29 cellular contexts compared by ENCODE assay signal in genomic region chr2:45361666-45362065, GRCh38.
"Had no signal": no experiment of that assay in that cellular context is flagged by ENCODE, and none has a peak within 500 bp of the region (broad histone marks: within the 10 kb centered on the region; RNA-seq: fewer than 3 reads in every experiment).

No MANE protein-coding gene starts in this region.

- H3K4me3 ChIP-seq: stomach, suprapubic skin, testis, thoracic aorta, thyroid gland, tibial artery, tibial nerve, transverse colon, upper lobe of left lung, upper lobe of right lung, uterus, vagina had no signal

- H3K27ac ChIP-seq: stomach, suprapubic skin, testis, thoracic aorta, thyroid gland, tibial artery, tibial nerve, transverse colon, upper lobe of left lung, upper lobe of right lung, uterus, vagina had no signal

- H3K4me1 Mint-ChIP-seq: stimulated activated effector memory CD8-positive, alpha-beta T cell treated with anti-CD3 and anti-CD28 coated beads, Interleukin-12 subunit alpha, Interleukin-12 subunit beta, amount 100 ng/mL, for 72 hours; stimulated activated memory B cell treated with anti-CD40 and anti-IgM and Interleukin-4, amounts not matched to agents 10 μg/mL and 1 μg/mL and 100 μg/mL, for 72 hours; stimulated activated naive B cell treated with anti-CD40 and anti-IgM and Interleukin-4, amounts not matched to agents 10 μg/mL and 1 μg/mL and 100 μg/mL, for 72 hours; stimulated activated naive CD8-positive, alpha-beta T cell treated with anti-CD3 and anti-CD28 coated beads, Interleukin-15, amount 100 ng/mL, for 72 hours had no signal

- H3K4me1 ChIP-seq: stomach, suprapubic skin, testis, thyroid gland, tibial artery, tibial nerve, transverse colon, upper lobe of left lung, upper lobe of right lung, uterus, vagina had no signal

- H3K9me3 ChIP-seq: stomach, suprapubic skin, testis, thoracic aorta, thyroid gland, tibial artery, tibial nerve, transverse colon, upper lobe of left lung, upper lobe of right lung, uterus, vagina had no signal

- H3K36me3 ChIP-seq: stomach, suprapubic skin, thoracic aorta, thyroid gland, tibial artery, tibial nerve, transverse colon, upper lobe of left lung, upper lobe of right lung, uterus, vagina had no signal

- H3K4me3 Mint-ChIP-seq: stimulated activated effector memory CD8-positive, alpha-beta T cell treated with anti-CD3 and anti-CD28 coated beads, Interleukin-12 subunit alpha, Interleukin-12 subunit beta, amount 100 ng/mL, for 72 hours; stimulated activated memory B cell treated with anti-CD40 and anti-IgM and Interleukin-4, amounts not matched to agents 10 μg/mL and 1 μg/mL and 100 μg/mL, for 72 hours; stimulated activated naive B cell treated with anti-CD40 and anti-IgM and Interleukin-4, amounts not matched to agents 10 μg/mL and 1 μg/mL and 100 μg/mL, for 72 hours; stimulated activated naive CD8-positive, alpha-beta T cell treated with anti-CD3 and anti-CD28 coated beads, Interleukin-15, amount 100 ng/mL, for 72 hours; stimulated activated naive CD8-positive, alpha-beta T cell treated with anti-CD3 and anti-CD28 coated beads, Interleukin-15, Interleukin-2, amounts not matched to agents 100 ng/mL and 50 ng/mL, for 24 hours; type B pancreatic cell had no signal

- H3K27ac Mint-ChIP-seq: stimulated activated effector memory CD8-positive, alpha-beta T cell treated with anti-CD3 and anti-CD28 coated beads, Interleukin-12 subunit alpha, Interleukin-12 subunit beta, amount 100 ng/mL, for 72 hours; stimulated activated memory B cell treated with anti-CD40 and anti-IgM and Interleukin-4, amounts not matched to agents 10 μg/mL and 1 μg/mL and 100 μg/mL, for 72 hours; stimulated activated naive B cell treated with anti-CD40 and anti-IgM and Interleukin-4, amounts not matched to agents 10 μg/mL and 1 μg/mL and 100 μg/mL, for 72 hours; stimulated activated naive CD8-positive, alpha-beta T cell treated with anti-CD3 and anti-CD28 coated beads, Interleukin-15, amount 100 ng/mL, for 72 hours; stimulated activated naive CD8-positive, alpha-beta T cell treated with anti-CD3 and anti-CD28 coated beads, Interleukin-15, Interleukin-2, amounts not matched to agents 100 ng/mL and 50 ng/mL, for 24 hours; type B pancreatic cell had no signal

- H3K27me3 ChIP-seq: stomach, suprapubic skin, testis, thyroid gland, tibial artery, tibial nerve, transverse colon, upper lobe of left lung, upper lobe of right lung, uterus, vagina had no signal

- H3K9me3 Mint-ChIP-seq: stimulated activated effector memory CD8-positive, alpha-beta T cell treated with anti-CD3 and anti-CD28 coated beads, Interleukin-12 subunit alpha, Interleukin-12 subunit beta, amount 100 ng/mL, for 72 hours; stimulated activated memory B cell treated with anti-CD40 and anti-IgM and Interleukin-4, amounts not matched to agents 10 μg/mL and 1 μg/mL and 100 μg/mL, for 72 hours; stimulated activated naive B cell treated with anti-CD40 and anti-IgM and Interleukin-4, amounts not matched to agents 10 μg/mL and 1 μg/mL and 100 μg/mL, for 72 hours; stimulated activated naive CD8-positive, alpha-beta T cell treated with anti-CD3 and anti-CD28 coated beads, Interleukin-15, amount 100 ng/mL, for 72 hours; stimulated activated naive CD8-positive, alpha-beta T cell treated with anti-CD3 and anti-CD28 coated beads, Interleukin-15, Interleukin-2, amounts not matched to agents 100 ng/mL and 50 ng/mL, for 24 hours had no signal

- ATAC-seq: stimulated activated effector memory CD8-positive, alpha-beta T cell treated with anti-CD3 and anti-CD28 coated beads, Interleukin-12 subunit alpha, Interleukin-12 subunit beta, amount 100 ng/mL, for 72 hours; stimulated activated memory B cell treated with anti-CD40 and anti-IgM and Interleukin-4, amounts not matched to agents 10 μg/mL and 1 μg/mL and 100 μg/mL, for 72 hours; stimulated activated naive B cell treated with anti-CD40 and anti-IgM and Interleukin-4, amounts not matched to agents 10 μg/mL and 1 μg/mL and 100 μg/mL, for 72 hours; stimulated activated naive CD8-positive, alpha-beta T cell treated with anti-CD3 and anti-CD28 coated beads, Interleukin-15, amount 100 ng/mL, for 72 hours; stimulated activated naive CD8-positive, alpha-beta T cell treated with anti-CD3 and anti-CD28 coated beads, Interleukin-15, Interleukin-2, amounts not matched to agents 100 U/mL and 50 U/mL, for 24 hours; upper lobe of right lung had no signal

- H3K27me3 Mint-ChIP-seq: stimulated activated memory B cell treated with anti-CD40 and anti-IgM and Interleukin-4, amounts not matched to agents 10 μg/mL and 1 μg/mL and 100 μg/mL, for 72 hours; stimulated activated naive CD8-positive, alpha-beta T cell treated with anti-CD3 and anti-CD28 coated beads, Interleukin-15, Interleukin-2, amounts not matched to agents 100 ng/mL and 50 ng/mL, for 24 hours had no signal

- H3K36me3 Mint-ChIP-seq: stimulated activated effector memory CD8-positive, alpha-beta T cell treated with anti-CD3 and anti-CD28 coated beads, Interleukin-12 subunit alpha, Interleukin-12 subunit beta, amount 100 ng/mL, for 72 hours; stimulated activated memory B cell treated with anti-CD40 and anti-IgM and Interleukin-4, amounts not matched to agents 10 μg/mL and 1 μg/mL and 100 μg/mL, for 72 hours; stimulated activated naive B cell treated with anti-CD40 and anti-IgM and Interleukin-4, amounts not matched to agents 10 μg/mL and 1 μg/mL and 100 μg/mL, for 72 hours; type B pancreatic cell had no signal

- DNase-seq: stimulated activated CD4-positive, alpha-beta T cell treated with anti-CD3 and anti-CD28 coated beads, Interleukin-2, amount 100 ng/mL, for 48 hours; stimulated activated CD4-positive, alpha-beta T cell treated with anti-CD3 and anti-CD28 coated beads, Interleukin-4, amount 100 ng/mL, for 1 hour; stimulated activated CD4-positive, alpha-beta T cell treated with anti-CD3 and anti-CD28 coated beads, Interleukin-4, amount 100 ng/mL, for 24 hours; stimulated activated CD4-positive, alpha-beta T cell treated with anti-CD3 and anti-CD28 coated beads, Interleukin-4, amount 100 ng/mL, for 4 hours; stimulated activated CD8-positive, alpha-beta memory T cell treated with anti-CD3 and anti-CD28 coated beads, Interleukin-4, amount 100 ng/mL, for 48 hours; stimulated activated naive B cell treated with anti-CD40 and anti-IgM and Interleukin-4, amounts not matched to agents 10 μg/mL and 1 μg/mL and 100 μg/mL, for 72 hours; stimulated activated naive CD4-positive, alpha-beta T cell; stimulated activated naive CD4-positive, alpha-beta T cell treated with Interleukin-2 at 50 U/mL for 16 hours; stimulated activated naive CD8-positive, alpha-beta T cell treated with anti-CD3 and anti-CD28 coated beads, Interleukin-15, amount 100 ng/mL, for 72 hours; stimulated activated naive CD8-positive, alpha-beta T cell treated with anti-CD3 and anti-CD28 coated beads, Interleukin-15, Interleukin-2, amounts not matched to agents 100 U/mL and 50 U/mL, for 24 hours; stomach; substantia nigra; testis; thyroid gland; tibial artery; transverse colon; trophoblast cell; upper lobe of left lung; upper lobe of right lung; uterus had no signal

- FAIRE-seq: urothelium cell line had no signal
